Comparison of ENCODE assay signal across 13 cellular contexts in the genomic region with DNA sequence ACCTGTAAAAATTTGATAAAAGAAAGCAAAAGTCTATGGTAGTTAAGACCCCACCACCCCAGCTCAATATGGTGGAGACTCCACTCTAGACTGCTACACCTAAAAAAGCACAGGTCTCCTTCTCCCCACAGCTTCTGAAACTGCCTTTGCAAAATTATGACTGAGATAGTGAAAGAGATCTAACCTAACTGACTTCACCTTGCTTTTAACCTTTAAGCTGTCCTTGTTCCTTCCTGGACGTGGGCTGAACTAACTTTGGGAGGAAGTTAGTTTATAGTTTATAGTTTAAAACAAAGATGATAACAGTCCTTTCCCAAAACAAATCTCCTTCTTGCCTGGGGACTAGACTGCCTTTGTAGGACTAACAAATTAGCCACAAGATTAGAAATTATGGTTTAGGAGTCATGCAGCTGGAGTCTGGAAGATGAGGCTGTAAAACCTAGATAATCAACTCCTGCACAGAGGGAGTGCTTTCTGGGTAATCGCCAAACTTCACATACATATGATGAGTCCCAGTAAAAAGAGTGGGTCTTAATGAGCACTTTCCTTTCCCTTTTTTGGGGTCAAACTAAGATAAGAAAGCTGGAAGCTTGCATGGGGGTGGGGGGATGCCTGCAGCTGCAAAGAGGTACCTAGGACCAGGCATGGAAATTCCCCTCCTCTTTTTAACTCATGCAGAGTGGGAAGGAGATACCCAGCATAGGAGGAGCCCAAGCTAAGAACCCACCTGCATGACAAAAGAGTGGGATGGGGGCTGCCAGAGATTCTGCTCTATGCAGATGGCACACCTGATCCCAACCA. TPM values are rescaled to one million over a fixed set of nuclear protein-coding genes. Genes with fewer than 3 reads are reported as not detected.
DNase-seq lines count a peak whose midpoint lies in the region; ATAC-seq, FAIRE-seq and TF ChIP-seq lines count a peak whose summit lies in the region.
"Had no signal": no experiment of that assay in that cellular context is flagged by ENCODE, and none has a peak within 500 bp of the region (broad histone marks: within the 10 kb centered on the region; RNA-seq: fewer than 3 reads in every experiment).

No MANE protein-coding gene starts in this region.

- no peak for TF ChIP-seq CTCF in GM20000 (IDR thresholded peaks at IDR 0.05; ENCODE audit: extremely low read depth, missing control alignments)

- H3K36me3 Mint-ChIP-seq in activated naive CD4-positive, alpha-beta T cell treated with anti-CD3 and anti-CD28 coated beads, Interleukin-2, amount 50 U/mL, for 72 hours: no peaks in the 10 kb centered on the region

- FAIRE-seq in GM12892 (lab: Jason Lieb, UNC) (peak; percentile 90), frontal cortex (lab: Jason Lieb, UNC) (no peak)

- no peak for TF ChIP-seq POLR2A in GM12892 (IDR thresholded peaks at IDR 0.05; ENCODE audit: low read depth, low read length)

- peak; percentile 82 for ATAC-seq in HG03066 (IDR thresholded peaks at IDR 0.05; ENCODE audit: low read depth, unreplicated experiment)
- ATAC-seq in activated naive CD4-positive, alpha-beta T cell treated with anti-CD3 and anti-CD28 coated beads, Interleukin-2, amount 50 U/mL, for 72 hours: peak; percentile 91

- peak overlapping the region in 1 of 2 donors; percentile 49 for H3K27ac Mint-ChIP-seq in activated naive CD4-positive, alpha-beta T cell treated with anti-CD3 and anti-CD28 coated beads, Interleukin-2, amount 50 U/mL, for 72 hours

- DNase-seq in GM12892 (ENCODE audit: insufficient read length) (no peak), GM20000 (ENCODE audit: low spot score) (peak; percentile 25), frontal cortex (ENCODE audit: low spot score in 2 of 2) (no peak), COLO668 (lab: John Stamatoyannopoulos, UW; ENCODE audit: unreplicated experiment) (no peak), amniotic stem cell (lab: John Stamatoyannopoulos, UW) (no peak), NCI-H510A (lab: John Stamatoyannopoulos, UW) (no peak)
- DNase-seq in activated naive CD4-positive, alpha-beta T cell treated with anti-CD3 and anti-CD28 coated beads, Interleukin-2, amount 50 U/mL, for 72 hours (ENCODE audit: low spot score in 2 of 2): no peak
- DNase-seq: mammary epithelial cell, NCI-H1092 treated with DMSO at 0.1 percent for 48 hours, thyroid gland had no signal

- H3K9me3 Mint-ChIP-seq in activated naive CD4-positive, alpha-beta T cell treated with anti-CD3 and anti-CD28 coated beads, Interleukin-2, amount 50 U/mL, for 72 hours: peaks cover 0 to 5% of the 10 kb centered on the region in 2 donors

RNA-seq across cellular contexts. Expression of a gene that starts 17.5 kb away (rescaled TPM):
- 9.3 TPM for polyA plus RNA-seq in GM12892 (2012; ENCODE audit: missing spikeins)
- under 1 TPM; 0.36 to 0.53 TPM for total RNA-seq in activated naive CD4-positive, alpha-beta T cell treated with anti-CD3 and anti-CD28 coated beads, Interleukin-2, amount 50 U/mL, for 72 hours
- total RNA-seq in frontal cortex: not detected
- total RNA-seq: epithelial cell of proximal tubule, mammary epithelial cell, SJSA1, thyroid gland had no signal
- polyA plus RNA-seq: mammary epithelial cell had no signal

RNA-seq across cellular contexts. Expression of a gene that starts 36.2 kb away (rescaled TPM):
- 19.1 TPM for polyA plus RNA-seq in GM12892 (2012; ENCODE audit: missing spikeins)
- total RNA-seq in activated naive CD4-positive, alpha-beta T cell treated with anti-CD3 and anti-CD28 coated beads, Interleukin-2, amount 50 U/mL, for 72 hours: 10 to 100 TPM; 21.2 to 25.3 TPM
- total RNA-seq in frontal cortex: 14.3 TPM

RNA-seq across cellular contexts. Expression of a gene that starts 59.5 kb away (rescaled TPM):
- 4,651 TPM for polyA plus RNA-seq in GM12892 (2012; ENCODE audit: missing spikeins)
- 1,000 to 10,000 TPM; 2,574 to 3,520 TPM for total RNA-seq in activated naive CD4-positive, alpha-beta T cell treated with anti-CD3 and anti-CD28 coated beads, Interleukin-2, amount 50 U/mL, for 72 hours
- total RNA-seq in frontal cortex: 1,502 TPM
